In genomic region chr21:33642896-33643657, GRCh38 we compare ENCODE assay signal across 1 cellular context.
TF ChIP-seq lines count a peak whose summit lies in the region.

No MANE protein-coding gene starts in this region.

TF ChIP-seq in HepG2, 621 proteins besides CTCF, POLR2A, EP300 and RAD21 (continued from another document):
- TF ChIP-seq PRDM4 (CRISPR knock-in tag; IDR thresholded peaks at IDR 0.05; ENCODE audit: borderline replicate concordance) (no peak), SMARCC2 (IDR thresholded peaks at IDR 0.05) (no peak), ZBTB7A (CRISPR knock-in tag; IDR thresholded peaks at IDR 0.05) (no peak), SKI (IDR thresholded peaks at IDR 0.05; ENCODE audit: partially characterized antibody) (no peak), ZBTB14 (CRISPR knock-in tag; IDR thresholded peaks at IDR 0.05) (peak; percentile 55), ZFY (CRISPR knock-in tag; IDR thresholded peaks at IDR 0.05) (peak; percentile 25; the same call in 1 of the 2 replicates), CBX5 (CRISPR knock-in tag; IDR thresholded peaks at IDR 0.05; ENCODE audit: borderline replicate concordance) (no peak), ELF3 (CRISPR knock-in tag; IDR thresholded peaks at IDR 0.05) (no peak), FOSL2 (CRISPR knock-in tag; IDR thresholded peaks at IDR 0.05) (no peak)
TF ChIP-seq in HepG2: peak in this region for 17.
